12 cellular contexts compared by ENCODE assay signal in the genomic region with DNA sequence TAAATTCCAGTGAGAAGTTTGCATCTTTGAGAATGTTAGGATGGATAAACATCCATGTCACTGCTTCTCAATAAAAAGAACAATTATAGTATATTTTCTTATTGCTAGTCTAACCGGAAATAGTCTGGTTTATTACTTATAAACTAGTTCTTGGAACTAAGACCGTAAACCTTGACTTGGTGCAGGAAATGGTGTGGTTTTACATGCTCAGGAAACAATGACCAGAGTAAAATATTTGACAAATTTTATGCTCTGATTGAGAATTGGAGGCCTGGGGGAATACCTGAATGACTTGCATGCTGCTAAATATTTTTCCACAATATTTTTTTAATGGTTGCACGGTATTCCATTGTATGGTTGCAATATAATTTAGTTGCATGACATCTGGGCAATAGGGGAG.
DNase-seq lines count a peak whose midpoint lies in the region; ATAC-seq, FAIRE-seq and TF ChIP-seq lines count a peak whose summit lies in the region.
"Had no signal": no experiment of that assay in that cellular context is flagged by ENCODE, and none has a peak within 500 bp of the region (broad histone marks: within the 10 kb centered on the region; RNA-seq: fewer than 3 reads in every experiment).

No MANE protein-coding gene starts in this region.

- peak overlapping the region; percentile 47; the same call in 1 of the 2 replicates for H3K4me2 ChIP-seq in BLaER1

- peak; percentile 82 for FAIRE-seq in RCC 7860 (lab: Jason Lieb, UNC)

- ATAC-seq in GM18909 (IDR thresholded peaks at IDR 0.05; ENCODE audit: poor library complexity, unreplicated experiment) (peak; percentile 43), gastroesophageal sphincter (no peak)

- H4K20me1 ChIP-seq in BLaER1: no peaks in the 10 kb centered on the region

- TF ChIP-seq POLR2A in gastroesophageal sphincter (IDR thresholded peaks at IDR 0.05) (no peak), suprapubic skin (IDR thresholded peaks at IDR 0.05) (no peak)

- H3K4me1 ChIP-seq in BLaER1 (peaks cover 30% of the 10 kb centered on the region), gastroesophageal sphincter (peaks cover 28 to 51% (median 49%) of the 10 kb centered on the region in 3 donors), suprapubic skin (peaks cover 40% of the 10 kb centered on the region)

- H3K9ac ChIP-seq in BLaER1: no peak overlapping the region

- H3K27me3 ChIP-seq in BLaER1 (no peaks in the 10 kb centered on the region), gastroesophageal sphincter (no peaks in the 10 kb centered on the region), suprapubic skin (no peaks in the 10 kb centered on the region)
- H3K27me3 ChIP-seq: ascending aorta had no signal

- H3K36me3 ChIP-seq in BLaER1: no peaks in the 10 kb centered on the region
- no peaks in the 10 kb centered on the region for H3K36me3 ChIP-seq in gastroesophageal sphincter
- H3K36me3 ChIP-seq in suprapubic skin: no peaks in the 10 kb centered on the region
- H3K36me3 ChIP-seq: ascending aorta had no signal

- H3K9me3 ChIP-seq in BLaER1 (0 out of 2 replicates have a peak, but pooled peaks cover 4% of the 10 kb centered on the region), gastroesophageal sphincter (no peaks in the 10 kb centered on the region), suprapubic skin (no peaks in the 10 kb centered on the region)
- H3K9me3 ChIP-seq: ascending aorta had no signal

- H3K4me3 ChIP-seq in BLaER1: no peak overlapping the region
- no peak overlapping the region for H3K4me3 ChIP-seq in gastroesophageal sphincter
- H3K4me3 ChIP-seq in suprapubic skin: no peak overlapping the region
- H3K4me3 ChIP-seq: ascending aorta had no signal

- 60 to 89% methylated on average over 2 to 3 of the region's 3 CpGs for WGBS in gastroesophageal sphincter (ENCODE audit: low coverage in 1 of 2), 2 donors
- 80% methylated on average over 3 of the region's 3 CpGs for whole genome bisulfite sequencing in suprapubic skin

- DNase-seq in RCC 7860 (ENCODE audit: low spot score): peak; percentile 27
- DNase-seq in suprapubic skin (ENCODE audit: low spot score in 2 of 2): no peak
- DNase-seq in H4 (ENCODE audit: low spot score): no peak
- no peak for DNase-seq in NCI-H2029 treated with DMSO at 0.1 percent for 48 hours (lab: John Stamatoyannopoulos, UW)
- DNase-seq in stimulated activated CD4-positive, alpha-beta T cell treated with anti-CD3 and anti-CD28 coated beads, Interleukin-4, amount 100 ng/mL, for 4 hours: no peak
- DNase-seq: NCI-H1048, NCI-H524 treated with DMSO at 0.1 percent for 48 hours, SHP77 had no signal

- no peak overlapping the region for H3K27ac ChIP-seq in BLaER1
- peak overlapping the region; percentile 24 to 56 (median 44) for H3K27ac ChIP-seq in gastroesophageal sphincter
- H3K27ac ChIP-seq in suprapubic skin: no peak overlapping the region

- no peak for TF ChIP-seq CTCF in gastroesophageal sphincter (IDR thresholded peaks at IDR 0.05)
- TF ChIP-seq CTCF in suprapubic skin (IDR thresholded peaks at IDR 0.05): no peak

- TF ChIP-seq EP300 in gastroesophageal sphincter (IDR thresholded peaks at IDR 0.05) (no peak), suprapubic skin (IDR thresholded peaks at IDR 0.05) (no peak)

Comparison
In these comparisons a context has a peak if more than half of its experiments do, and no peak if none do; other contexts are left out.
1. H3K27ac ChIP-seq: peak in gastroesophageal sphincter (4 of 4); none in BLaER1 (single experiment) and suprapubic skin (single experiment).